Comparison of ENCODE assay signal across 8 cellular contexts in the genomic region with DNA sequence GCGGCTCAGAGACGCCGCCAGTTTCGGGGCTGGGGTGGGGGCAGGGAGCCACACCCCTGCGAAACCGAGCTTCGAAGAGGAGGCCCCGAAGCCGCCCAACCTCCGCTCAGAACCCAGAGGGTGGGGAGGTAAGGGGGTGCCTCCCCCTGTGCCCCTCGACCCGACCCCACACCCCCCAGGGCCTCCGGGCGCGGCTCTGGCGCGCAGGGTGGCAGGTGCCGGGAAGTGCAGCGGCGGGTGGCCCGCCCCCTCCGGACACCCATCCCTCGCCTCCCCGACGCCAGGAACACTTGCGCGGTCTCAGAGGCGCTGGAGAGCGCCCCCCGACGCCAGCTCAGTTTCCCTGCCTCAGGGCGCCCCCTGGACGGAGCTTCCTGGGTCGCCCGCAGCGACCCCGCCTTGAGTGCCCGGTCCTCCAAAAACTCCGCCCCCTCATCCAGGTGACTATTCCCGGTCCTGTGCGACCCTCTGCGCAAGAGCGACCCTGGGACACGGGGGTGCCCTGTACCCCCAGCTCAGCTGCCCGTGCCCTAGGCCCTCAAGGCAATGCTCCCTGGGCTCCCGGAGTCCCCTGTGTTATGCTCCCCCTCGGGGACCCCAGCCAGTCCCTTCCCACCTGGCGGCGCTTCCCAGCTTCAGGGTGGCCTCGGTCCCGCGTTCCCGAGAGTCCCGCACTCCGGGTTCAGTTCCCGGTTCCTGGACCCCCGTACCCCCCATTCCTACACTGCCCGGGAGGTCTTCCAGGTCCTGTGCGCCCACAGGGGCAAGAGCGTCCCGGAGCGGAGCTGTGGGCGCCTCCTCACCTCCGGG. TPM values are rescaled to one million over a fixed set of nuclear protein-coding genes. Genes with fewer than 3 reads are reported as not detected.
DNase-seq lines count a peak whose midpoint lies in the region; ATAC-seq and TF ChIP-seq lines count a peak whose summit lies in the region.

No MANE protein-coding gene starts in this region.

- H3K9me3 ChIP-seq in lung (ENCODE audit: control insufficient read depth in 2 of 2, insufficient read depth in 1 of 2, low read length in 1 of 2), result no peaks in the 10 kb centered on the region

- peak overlapping the region in 1 of 2 donors; percentile 88 for H3K27ac ChIP-seq in lung (ENCODE audit: low read depth in 1 of 2, low read length in 1 of 2)

- peaks cover 12% of the 10 kb centered on the region for H3K4me1 Mint-ChIP-seq in chondrocyte (ENCODE audit: low read depth)

- peak; percentile 64 for DNase-seq in ELF-1 (ENCODE audit: low read depth, low spot score)
- DNase-seq in NCI-H146 treated with DMSO at 0.1 percent for 48 hours (lab: John Stamatoyannopoulos, UW; ENCODE audit: unreplicated experiment), result peak; percentile 20
- no peak for DNase-seq in chondrocyte (ENCODE audit: low spot score)
- peak; percentile 59 for DNase-seq in lung (ENCODE audit: low spot score)
- no peak for DNase-seq in H4 (ENCODE audit: low spot score)
- DNase-seq in KG1 (lab: John Stamatoyannopoulos, UW), result no peak

- H3K4me3 ChIP-seq in lung, result peak overlapping the region; percentile 59

- no peak overlapping the region for H3K27ac Mint-ChIP-seq in chondrocyte (ENCODE audit: unreplicated experiment)

- no peaks in the 10 kb centered on the region for H3K9me3 Mint-ChIP-seq in chondrocyte (ENCODE audit: low read depth)

- peak; percentile 29 for ATAC-seq in lung (ENCODE audit: insufficient read depth, low FRiP score)
- ATAC-seq in HG03097 (IDR thresholded peaks at IDR 0.05; ENCODE audit: low FRiP score, unreplicated experiment), result no peak
- ATAC-seq in GM18909 (IDR thresholded peaks at IDR 0.05; ENCODE audit: poor library complexity, unreplicated experiment), result no peak

- no peaks in the 10 kb centered on the region for H3K27me3 ChIP-seq in lung (ENCODE audit: control insufficient read depth, insufficient read depth)

- no peaks in the 10 kb centered on the region for H3K36me3 ChIP-seq in lung (ENCODE audit: control insufficient read depth in 2 of 2, insufficient read depth in 2 of 2, low read length in 2 of 2)

- no peaks in the 10 kb centered on the region for H3K36me3 Mint-ChIP-seq in chondrocyte (ENCODE audit: low read depth)

- peaks cover 0 to 12% of the 10 kb centered on the region in 2 donors for H3K4me1 ChIP-seq in lung (ENCODE audit: control insufficient read depth in 2 of 2, insufficient read depth in 2 of 2, low read length in 2 of 2)

- 2 to 4% methylated on average over 52 to 64 of the region's 64 CpGs for WGBS in lung, 2 donors

- H3K27me3 Mint-ChIP-seq in chondrocyte (ENCODE audit: low read depth), result peaks cover 21% of the 10 kb centered on the region

- TF ChIP-seq CTCF in chondrocyte (IDR thresholded peaks at IDR 0.05) (peak; percentile 64), lung (IDR thresholded peaks at IDR 0.05; ENCODE audit: control extremely low read depth, extremely low read depth) (no peak)

- H3K4me3 Mint-ChIP-seq in chondrocyte (ENCODE audit: unreplicated experiment), result peak overlapping the region; percentile 72

RNA-seq across cellular contexts. Expression of a gene that starts 0.6 kb away (rescaled TPM):
- total RNA-seq in chondrocyte (0.22 to 1.2 TPM (median 0.97 TPM) in 3 replicates), lung (10 to 100 TPM; 78.5 to 89.0 TPM)
- polyA plus RNA-seq in lung, result 10 to 100 TPM; 19.9 to 27.0 TPM
- total RNA-seq in H4 (2014; rRNA removed; shearing (Covaris generic)), result 0.10 and 0.18 TPM in 2 replicates

RNA-seq across cellular contexts. Expression of a gene that starts 21.7 kb away (rescaled TPM):
- total RNA-seq in chondrocyte (not detected in 3 replicates), lung (under 1 TPM; 0.43 to 0.98 TPM)
- under 1 TPM; 0.10 to 0.13 TPM for polyA plus RNA-seq in lung
- not detected in 2 replicates for total RNA-seq in H4 (2014; rRNA removed; shearing (Covaris generic))

Comparison
In these comparisons a context has a peak if more than half of its experiments do, and no peak if none do; other contexts are left out.
1. DNase-seq: peak in ELF-1 (single experiment), NCI-H146 treated with DMSO at 0.1 percent for 48 hours (single experiment) and lung (single experiment); none in chondrocyte (single experiment), H4 (single experiment) and KG1 (single experiment).
2. RNA of a gene that starts 0.6 kb away (total RNA-seq): 78.5 to 89.0 TPM in lung; 0.22 to 1.2 TPM in chondrocyte and 0.10 to 0.18 TPM in H4; every median in the first group is over 10 times any median in the second.